In the genomic region with DNA sequence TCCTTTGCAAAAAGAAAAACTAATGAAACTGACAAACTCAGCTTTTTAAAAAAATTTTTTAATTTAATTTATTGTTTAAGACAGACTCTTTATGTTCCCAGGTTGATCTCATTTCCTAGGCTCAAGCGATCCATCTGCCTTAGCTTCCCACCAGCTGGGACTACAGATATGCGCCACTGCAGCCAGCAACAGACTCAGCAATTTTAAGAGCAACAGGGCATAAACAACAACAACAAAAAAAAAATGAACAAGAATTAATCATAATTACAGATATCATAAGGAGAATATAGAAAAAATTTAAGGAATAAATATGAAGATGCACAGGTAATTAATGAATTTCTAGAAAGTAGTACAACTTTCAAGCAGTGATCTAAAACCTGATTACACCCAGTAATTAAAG, we compare ENCODE assay signal across 10 cellular contexts. TPM values are rescaled to one million over a fixed set of nuclear protein-coding genes. Genes with fewer than 3 reads are reported as not detected.
DNase-seq lines count a peak whose midpoint lies in the region; ATAC-seq and TF ChIP-seq lines count a peak whose summit lies in the region.
"Had no signal": no experiment of that assay in that cellular context is flagged by ENCODE, and none has a peak within 500 bp of the region (broad histone marks: within the 10 kb centered on the region; RNA-seq: fewer than 3 reads in every experiment).

No MANE protein-coding gene starts in this region.

- peak overlapping the region; percentile 80 for H3K4me2 ChIP-seq in SK-N-SH

- H3K27ac ChIP-seq in SK-N-SH (ENCODE audit: low read depth in 2 of 2, low read length in 1 of 2) (no peak overlapping the region), rectal smooth muscle tissue (ENCODE audit: low read depth, low read length) (no peak overlapping the region)

- H3K4me1 Mint-ChIP-seq in effector memory CD8-positive, alpha-beta T cell (ENCODE audit: low read depth in 2 of 2) = peaks cover 11 to 21% of the 10 kb centered on the region in 2 donors

- no peak for TF ChIP-seq CTCF in SK-N-SH (IDR thresholded peaks at IDR 0.05)

- H3K4me3 Mint-ChIP-seq in effector memory CD8-positive, alpha-beta T cell = peak overlapping the region; percentile 90 to 92

- no peaks in the 10 kb centered on the region for H3K27me3 Mint-ChIP-seq in effector memory CD8-positive, alpha-beta T cell

- 48% methylated on average over 2 of the region's 2 CpGs for WGBS in SK-N-SH (ENCODE audit: low lambda C conversion rate)

- H3K4me3 ChIP-seq in SK-N-SH (ENCODE audit: low read depth in 2 of 2, low read length in 1 of 2) (peak overlapping the region; percentile 79 to 97; a peak in 3 of 4 replicates), rectal smooth muscle tissue (ENCODE audit: low read length) (peak overlapping the region; percentile 79)

- no peak for DNase-seq in SK-N-SH
- peak; percentile 30 for DNase-seq in OCI-M1 (lab: John Stamatoyannopoulos, UW)
- no peak for DNase-seq in effector memory CD8-positive, alpha-beta T cell
- no peak for DNase-seq in amygdala (lab: John Stamatoyannopoulos, UW)
- no peak for DNase-seq in HuH-7 (ENCODE audit: low spot score)
- DNase-seq: NCI-H774; stimulated activated CD4-positive, alpha-beta T cell treated with anti-CD3 and anti-CD28 coated beads, Interleukin-2, amount 100 ng/mL, for 48 hours had no signal

- H3K9me3 Mint-ChIP-seq in effector memory CD8-positive, alpha-beta T cell = peaks cover 4 to 7% of the 10 kb centered on the region in 2 donors

- H3K9ac ChIP-seq in SK-N-SH (no peak overlapping the region), rectal smooth muscle tissue (ENCODE audit: low read length) (no peak overlapping the region)

- peak overlapping the region in 1 of 2 donors; percentile 74 for H3K27ac Mint-ChIP-seq in effector memory CD8-positive, alpha-beta T cell

- POLR2A ChIA-PET in SK-N-SH (lab: Yijun Ruan, JAX) = no interaction called here

- H3K36me3 ChIP-seq in SK-N-SH (replicated peaks in 1 of 2; ENCODE audit: control insufficient read depth in 1 of 2, insufficient read depth in 2 of 2, low read length in 1 of 2) (peaks cover 0 to 24% of the 10 kb centered on the region in 2 experiments), rectal smooth muscle tissue (ENCODE audit: control insufficient read depth, insufficient read depth, low read length) (peaks cover 9% of the 10 kb centered on the region)

- ATAC-seq in SK-N-SH treated with all-trans-retinoic acid at 6 μM for 48 hours (no peak), HG03175 (IDR thresholded peaks at IDR 0.05; ENCODE audit: unreplicated experiment) (no peak)
- ATAC-seq in effector memory CD8-positive, alpha-beta T cell (replicated peaks) = no peak

- no peak for TF ChIP-seq RAD21 in SK-N-SH (IDR thresholded peaks at IDR 0.05; ENCODE audit: low read length)

- H3K9me2 ChIP-seq in SK-N-SH = no peaks in the 10 kb centered on the region

- H3K79me2 ChIP-seq in SK-N-SH (ENCODE audit: insufficient read depth) = peaks cover 39% of the 10 kb centered on the region

- H3K4me1 ChIP-seq in SK-N-SH (ENCODE audit: control insufficient read depth in 1 of 2, insufficient read depth in 2 of 2, low read depth in 1 of 2, low read length in 1 of 2) (peaks cover 0 to 4% of the 10 kb centered on the region in 2 experiments; a peak in 2 of 4 replicates), rectal smooth muscle tissue (ENCODE audit: control insufficient read depth, insufficient read depth, low read length) (peaks cover 7% of the 10 kb centered on the region)

- H3K9me3 ChIP-seq in SK-N-SH = no peaks in the 10 kb centered on the region

- H3K36me3 Mint-ChIP-seq in effector memory CD8-positive, alpha-beta T cell (ENCODE audit: insufficient read depth) = peaks cover 40% of the 10 kb centered on the region

- H4K20me1 ChIP-seq in SK-N-SH (ENCODE audit: insufficient read depth) = no peaks in the 10 kb centered on the region

- no peak for TF ChIP-seq EP300 in SK-N-SH (IDR thresholded peaks at IDR 0.05; ENCODE audit: borderline replicate concordance in 1 of 2, low read depth in 1 of 2, low read length in 1 of 2)

- CTCF ChIA-PET in SK-N-SH (lab: Yijun Ruan, JAX) = no interaction called here

- H3K27me3 ChIP-seq in SK-N-SH (ENCODE audit: insufficient read depth) = no peaks in the 10 kb centered on the region
- H3K27me3 ChIP-seq in rectal smooth muscle tissue (ENCODE audit: control insufficient read depth, insufficient read depth, low read length) = no peaks in the 10 kb centered on the region

- H2AFZ ChIP-seq in SK-N-SH (ENCODE audit: low read depth) = no peak overlapping the region

- H3F3A ChIP-seq in SK-N-SH (replicated peaks; ENCODE audit: insufficient read depth) = peaks cover 16% of the 10 kb centered on the region

TF ChIP-seq in SK-N-SH, 30 proteins besides CTCF, POLR2A, EP300 and RAD21 (continues in another document):
- TF ChIP-seq RFX5 (IDR thresholded peaks at IDR 0.05; ENCODE audit: low read length) = no peak
- TF ChIP-seq MXI1 (IDR thresholded peaks at IDR 0.05; ENCODE audit: low read depth, low read length) = no peak
- TF ChIP-seq, protein P1, sequence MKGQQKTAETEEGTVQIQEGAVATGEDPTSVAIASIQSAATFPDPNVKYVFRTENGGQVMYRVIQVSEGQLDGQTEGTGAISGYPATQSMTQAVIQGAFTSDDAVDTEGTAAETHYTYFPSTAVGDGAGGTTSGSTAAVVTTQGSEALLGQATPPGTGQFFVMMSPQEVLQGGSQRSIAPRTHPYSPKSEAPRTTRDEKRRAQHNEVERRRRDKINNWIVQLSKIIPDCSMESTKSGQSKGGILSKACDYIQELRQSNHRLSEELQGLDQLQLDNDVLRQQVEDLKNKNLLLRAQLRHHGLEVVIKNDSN (IDR thresholded peaks at IDR 0.05; ENCODE audit: borderline replicate concordance, low read depth) = no peak

TF ChIP-seq in SK-N-SH treated with all-trans-retinoic acid at 6 μM for 48 hours, 23 proteins besides CTCF, POLR2A, EP300 and RAD21:
- TF ChIP-seq CSDC2 (CRISPR knock-in tag; IDR thresholded peaks at IDR 0.05) = no peak
- TF ChIP-seq GLIS3 (CRISPR knock-in tag; IDR thresholded peaks at IDR 0.05) = no peak
- TF ChIP-seq ISL1 (CRISPR knock-in tag; IDR thresholded peaks at IDR 0.05) = no peak
- TF ChIP-seq BACH2 (CRISPR knock-in tag; IDR thresholded peaks at IDR 0.05; ENCODE audit: borderline replicate concordance) = no peak
- TF ChIP-seq, protein P2, sequence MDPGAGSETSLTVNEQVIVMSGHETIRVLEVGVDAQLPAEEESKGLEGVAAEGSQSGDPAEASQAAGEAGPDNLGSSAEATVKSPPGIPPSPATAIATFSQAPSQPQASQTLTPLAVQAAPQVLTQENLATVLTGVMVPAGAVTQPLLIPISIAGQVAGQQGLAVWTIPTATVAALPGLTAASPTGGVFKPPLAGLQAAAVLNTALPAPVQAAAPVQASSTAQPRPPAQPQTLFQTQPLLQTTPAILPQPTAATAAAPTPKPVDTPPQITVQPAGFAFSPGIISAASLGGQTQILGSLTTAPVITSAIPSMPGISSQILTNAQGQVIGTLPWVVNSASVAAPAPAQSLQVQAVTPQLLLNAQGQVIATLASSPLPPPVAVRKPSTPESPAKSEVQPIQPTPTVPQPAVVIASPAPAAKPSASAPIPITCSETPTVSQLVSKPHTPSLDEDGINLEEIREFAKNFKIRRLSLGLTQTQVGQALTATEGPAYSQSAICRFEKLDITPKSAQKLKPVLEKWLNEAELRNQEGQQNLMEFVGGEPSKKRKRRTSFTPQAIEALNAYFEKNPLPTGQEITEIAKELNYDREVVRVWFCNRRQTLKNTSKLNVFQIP (CRISPR knock-in tag; IDR thresholded peaks at IDR 0.05; ENCODE audit: borderline replicate concordance, low read depth) = no peak

RNA-seq across cellular contexts. Expression of a gene that starts 1.5 kb away (rescaled TPM):
- polyA plus RNA-seq in SK-N-SH (2012; rRNA removed) = 0.97 and 1.2 TPM in 2 replicates
- 0.76 and 1.1 TPM in 2 replicates for polyA plus RNA-seq in SK-N-SH (2012; cell fraction: cytosol; rRNA removed)
- polyA plus RNA-seq in SK-N-SH (2012; cell fraction: nucleus; rRNA removed) = 2.4 and 3.0 TPM in 2 replicates

RNA-seq across cellular contexts. Expression of a gene that starts 15.9 kb away (rescaled TPM):
- polyA plus RNA-seq in SK-N-SH (2012; rRNA removed) = 10.4 and 15.2 TPM in 2 replicates
- 14.5 and 18.1 TPM in 2 replicates for polyA plus RNA-seq in SK-N-SH (2012; cell fraction: cytosol; rRNA removed)
- 22.8 and 30.3 TPM in 2 replicates for polyA plus RNA-seq in SK-N-SH (2012; cell fraction: nucleus; rRNA removed)

RNA-seq across cellular contexts. Expression of a gene that starts 54.7 kb away (rescaled TPM):
- 2.6 and 3.6 TPM in 2 replicates for polyA plus RNA-seq in SK-N-SH (2012; rRNA removed)
- 3.0 and 3.1 TPM in 2 replicates for polyA plus RNA-seq in SK-N-SH (2012; cell fraction: cytosol; rRNA removed)
- 7.4 and 12.0 TPM in 2 replicates for polyA plus RNA-seq in SK-N-SH (2012; cell fraction: nucleus; rRNA removed)

RNA-seq across cellular contexts. Expression of a gene that starts 57.4 kb away (rescaled TPM):
- not detected in 2 replicates for polyA plus RNA-seq in SK-N-SH (2012; rRNA removed)
- not detected in 2 replicates for polyA plus RNA-seq in SK-N-SH (2012; cell fraction: cytosol; rRNA removed)
- polyA plus RNA-seq in SK-N-SH (2012; cell fraction: nucleus; rRNA removed) = not detected in 2 replicates
